ENCODE assay signal across 14 cellular contexts in genomic region chr6:24882835-24883555, GRCh38. TPM values are rescaled to one million over a fixed set of nuclear protein-coding genes. Genes with fewer than 3 reads are reported as not detected.
A peak's percentile ranks its signal among the peaks of the same experiment; 100 is the strongest.
DNase-seq lines count a peak whose midpoint lies in the region; ATAC-seq and TF ChIP-seq lines count a peak whose summit lies in the region.
"Had no signal": no experiment of that assay in that cellular context is flagged by ENCODE, and none has a peak within 500 bp of the region (broad histone marks: within the 10 kb centered on the region; RNA-seq: fewer than 3 reads in every experiment).

No MANE protein-coding gene starts in this region.

- no peak overlapping the region for H2AFZ ChIP-seq in OCI-LY1 (ENCODE audit: low read length)

- H3K27ac Mint-ChIP-seq in activated CD4-positive, alpha-beta T cell treated with anti-CD3 and anti-CD28 coated beads, Interleukin-2, amount 10 ng/mL, durations not matched to agents 7 days and 5 days: peak overlapping the region; percentile 77
- peak overlapping the region; percentile 90 for H3K27ac Mint-ChIP-seq in activated naive CD8-positive, alpha-beta T cell treated with anti-CD3 and anti-CD28 coated beads for 36 hours

- intact Hi-C loops in ascending aorta (cut with DNase I) (no loop called here), left lung (cut with DNase I) (no loop called here)

- H3K4me1 Mint-ChIP-seq in activated CD4-positive, alpha-beta T cell treated with anti-CD3 and anti-CD28 coated beads, Interleukin-2, amount 10 ng/mL, durations not matched to agents 7 days and 5 days: peaks cover 72% of the 10 kb centered on the region
- peaks cover 79% of the 10 kb centered on the region for H3K4me1 Mint-ChIP-seq in activated naive CD8-positive, alpha-beta T cell treated with anti-CD3 and anti-CD28 coated beads for 36 hours

- H3K9me2 ChIP-seq in OCI-LY1 (ENCODE audit: low read depth, low read length): no peaks in the 10 kb centered on the region

- ATAC-seq in left lung: no peak
- ATAC-seq: WTC11 had no signal

- H3F3A ChIP-seq in OCI-LY1 (ENCODE audit: insufficient read depth, low read length): no peaks in the 10 kb centered on the region

- CTCF ChIA-PET in activated CD4-positive, alpha-beta T cell treated with anti-CD3 and anti-CD28 coated beads, Interleukin-2, amount 10 ng/mL, durations not matched to agents 7 days and 5 days (lab: Charles Lee): interaction anchor here (1.0 to 1.8 kb wide), 5 partner anchors 11 to 135 kb away, joined by 3 to 6 read pairs (median 3); no protein-coding TSS in a partner anchor

- H3K27me3 Mint-ChIP-seq in activated CD4-positive, alpha-beta T cell treated with anti-CD3 and anti-CD28 coated beads, Interleukin-2, amount 10 ng/mL, durations not matched to agents 7 days and 5 days: no peaks in the 10 kb centered on the region
- no peaks in the 10 kb centered on the region for H3K27me3 Mint-ChIP-seq in activated naive CD8-positive, alpha-beta T cell treated with anti-CD3 and anti-CD28 coated beads for 36 hours

- H3K36me3 Mint-ChIP-seq in activated CD4-positive, alpha-beta T cell treated with anti-CD3 and anti-CD28 coated beads, Interleukin-2, amount 10 ng/mL, durations not matched to agents 7 days and 5 days (ENCODE audit: low read depth): peaks cover 82% of the 10 kb centered on the region
- H3K36me3 Mint-ChIP-seq in activated naive CD8-positive, alpha-beta T cell treated with anti-CD3 and anti-CD28 coated beads for 36 hours: peaks cover 66% of the 10 kb centered on the region
- H3K36me3 Mint-ChIP-seq: WTC11 had no signal

- no peaks in the 10 kb centered on the region for H3K27me3 ChIP-seq in OCI-LY1 (ENCODE audit: insufficient read depth, low read length)
- no peaks in the 10 kb centered on the region for H3K27me3 ChIP-seq in ascending aorta
- no peaks in the 10 kb centered on the region for H3K27me3 ChIP-seq in left lung
- H3K27me3 ChIP-seq: adrenal gland, upper lobe of left lung had no signal

- H3K4me2 ChIP-seq in OCI-LY1 (ENCODE audit: low read length): peak overlapping the region; percentile 45

- H3K27ac ChIP-seq in OCI-LY1 (ENCODE audit: low read depth, low read length, poor library complexity, severe bottlenecking) (peak overlapping the region; percentile 57), ascending aorta (no peak overlapping the region), left lung (no peak overlapping the region)
- H3K27ac ChIP-seq: adrenal gland, coronary artery, upper lobe of left lung had no signal

- no peak overlapping the region for H3K9ac ChIP-seq in OCI-LY1 (ENCODE audit: low read length)

- H3K4me3 Mint-ChIP-seq in activated CD4-positive, alpha-beta T cell treated with anti-CD3 and anti-CD28 coated beads, Interleukin-2, amount 10 ng/mL, durations not matched to agents 7 days and 5 days: no peak overlapping the region
- H3K4me3 Mint-ChIP-seq in activated naive CD8-positive, alpha-beta T cell treated with anti-CD3 and anti-CD28 coated beads for 36 hours: peak overlapping the region; percentile 50
- H3K4me3 Mint-ChIP-seq: WTC11 had no signal

- POLR2A ChIA-PET in activated CD4-positive, alpha-beta T cell treated with anti-CD3 and anti-CD28 coated beads, Interleukin-2, amount 10 ng/mL, durations not matched to agents 7 days and 5 days (lab: Charles Lee): no interaction called here

- H3K4me3 ChIP-seq in OCI-LY1 (ENCODE audit: low read depth, low read length, poor library complexity, severe bottlenecking) (no peak overlapping the region), ascending aorta (no peak overlapping the region), left lung (no peak overlapping the region)
- H3K4me3 ChIP-seq: adrenal gland, coronary artery, upper lobe of left lung had no signal

- H3K4me1 ChIP-seq in OCI-LY1 (ENCODE audit: insufficient read depth, low read length, severe bottlenecking) (peaks cover 66% of the 10 kb centered on the region), ascending aorta (no peaks in the 10 kb centered on the region), left lung (peaks cover 4 to 7% of the 10 kb centered on the region in 2 donors)
- H3K4me1 ChIP-seq: adrenal gland had no signal

- peaks cover 5% of the 10 kb centered on the region for H3K9me3 Mint-ChIP-seq in activated CD4-positive, alpha-beta T cell treated with anti-CD3 and anti-CD28 coated beads, Interleukin-2, amount 10 ng/mL, durations not matched to agents 7 days and 5 days
- peaks cover 9% of the 10 kb centered on the region for H3K9me3 Mint-ChIP-seq in activated naive CD8-positive, alpha-beta T cell treated with anti-CD3 and anti-CD28 coated beads for 36 hours
- H3K9me3 Mint-ChIP-seq: WTC11 had no signal

- TF ChIP-seq CTCF in OCI-LY1 (IDR thresholded peaks at IDR 0.05; ENCODE audit: low read length): no peak
- no peak for TF ChIP-seq CTCF in ascending aorta (IDR thresholded peaks at IDR 0.05)
- peak in 1 of 2 donors; percentile 4 for TF ChIP-seq CTCF in left lung (IDR thresholded peaks at IDR 0.05)

- H3K79me2 ChIP-seq in OCI-LY1 (ENCODE audit: insufficient read depth, low read length): peaks cover 8% of the 10 kb centered on the region

- H3K36me3 ChIP-seq in OCI-LY1 (ENCODE audit: insufficient read depth, low read length): peaks cover under 1% of the 10 kb centered on the region; the same call in 1 of the 2 replicates
- no peaks in the 10 kb centered on the region for H3K36me3 ChIP-seq in ascending aorta
- H3K36me3 ChIP-seq in left lung: peaks cover 0 to 5% of the 10 kb centered on the region in 2 donors
- H3K36me3 ChIP-seq: adrenal gland, upper lobe of left lung had no signal

- no peaks in the 10 kb centered on the region for H4K20me1 ChIP-seq in OCI-LY1 (ENCODE audit: insufficient read depth, low read length)

- no peak for DNase-seq in activated CD4-positive, alpha-beta T cell treated with anti-CD3 and anti-CD28 coated beads, Interleukin-2, amount 10 ng/mL, durations not matched to agents 7 days and 5 days
- DNase-seq in activated CD4-positive, alpha-beta T cell treated with anti-CD3 and anti-CD28 coated beads, Interleukin-2, amount 50 U/mL, for 1 hour: no peak
- no peak for DNase-seq in activated naive CD8-positive, alpha-beta T cell treated with anti-CD3 and anti-CD28 coated beads for 36 hours
- DNase-seq in retina: peak; percentile 32
- DNase-seq in ascending aorta (ENCODE audit: low spot score in 2 of 2): no peak
- no peak for DNase-seq in left lung
- no peak for DNase-seq in A172 (ENCODE audit: low spot score)
- DNase-seq: adrenal gland, NCI-H2029, occipital lobe, upper lobe of left lung had no signal

- no peaks in the 10 kb centered on the region; the same call in 1 of the 2 replicates for H3K9me3 ChIP-seq in OCI-LY1 (ENCODE audit: low read length)
- no peaks in the 10 kb centered on the region for H3K9me3 ChIP-seq in ascending aorta
- peaks cover 0 to 1% of the 10 kb centered on the region in 2 donors for H3K9me3 ChIP-seq in left lung
- H3K9me3 ChIP-seq: adrenal gland, upper lobe of left lung had no signal

RNA-seq across cellular contexts. Expression of gene RIPOR2, which starts 52.8 kb away (rescaled TPM):
- 100 to 1,000 TPM; 287 to 303 TPM for total RNA-seq in activated CD4-positive, alpha-beta T cell treated with anti-CD3 and anti-CD28 coated beads, Interleukin-2, amount 10 ng/mL, durations not matched to agents 7 days and 5 days
- 10 to 100 TPM; 75.2 to 80.0 TPM for total RNA-seq in activated naive CD8-positive, alpha-beta T cell treated with anti-CD3 and anti-CD28 coated beads for 36 hours
- total RNA-seq in ascending aorta (49.0 TPM), left lung (10 to 100 TPM; 18.7 to 56.8 TPM)
- 0.53 TPM in 1 of 2 replicates, not detected in the other for total RNA-seq in A172 (2014; rRNA removed; shearing (Covaris generic))

Comparison
In these comparisons a context has a peak if more than half of its experiments do, and no peak if none do; other contexts are left out.
1. RNA of gene RIPOR2, which starts 52.8 kb away (total RNA-seq): 287 to 303 TPM in activated CD4-positive, alpha-beta T cell treated with anti-CD3 and anti-CD28 coated beads, Interleukin-2, amount 10 ng/mL, durations not matched to agents 7 days and 5 days, 75.2 to 80.0 TPM in activated naive CD8-positive, alpha-beta T cell treated with anti-CD3 and anti-CD28 coated beads for 36 hours, 18.7 to 56.8 TPM in left lung and 49.0 TPM in ascending aorta (single experiment); 0.53 TPM in A172; every median in the first group is over 10 times any median in the second.